ENCODE assay signal across 1 cellular context in genomic region chr15:91940466-91941381, GRCh38.
A peak's percentile ranks its signal among the peaks of the same experiment; 100 is the strongest.
TF ChIP-seq lines count a peak whose summit lies in the region.

No MANE protein-coding gene starts in this region.

TF ChIP-seq in GM12878, 131 proteins besides CTCF, POLR2A, EP300 and RAD21 (continued from another document):
- TF ChIP-seq ZNF592 (IDR thresholded peaks at IDR 0.05) (no peak), BHLHE40 (IDR thresholded peaks at IDR 0.05; ENCODE audit: borderline replicate concordance in 1 of 2, low read depth in 2 of 2, low read length in 1 of 2) (peak in 1 of 2 experiments; percentile 22; a peak in 1 of 4 replicates), PKNOX1 (IDR thresholded peaks at IDR 0.05) (peak; percentile 89), ZNF217 (IDR thresholded peaks at IDR 0.05) (no peak), SKIL (IDR thresholded peaks at IDR 0.05; ENCODE audit: low read depth, poor library complexity, severe bottlenecking) (no peak), GATAD2B (conservative IDR thresholded peaks at IDR 0.05; ENCODE audit: low read depth) (no peak), NR2C1 (IDR thresholded peaks at IDR 0.05) (peak; percentile 61; the same call in 1 of the 2 replicates), HCFC1 (IDR thresholded peaks at IDR 0.05; ENCODE audit: low read length) (no peak), SMAD5 (IDR thresholded peaks at IDR 0.05; ENCODE audit: low read depth) (no peak), PML (IDR thresholded peaks at IDR 0.05; ENCODE audit: low read length) (no peak), BRCA1 (IDR thresholded peaks at IDR 0.05; ENCODE audit: low read depth, low read length) (no peak), SREBF1 (IDR thresholded peaks at IDR 0.05; ENCODE audit: low read length) (no peak), BCL11A (IDR thresholded peaks at IDR 0.05; ENCODE audit: low read depth, low read length) (no peak), PBX3 (IDR thresholded peaks at IDR 0.05; ENCODE audit: insufficient replicate concordance, low read depth, low read length) (peak; percentile 64), NR2F1 (conservative IDR thresholded peaks at IDR 0.05) (peak; percentile 93), MEF2B (IDR thresholded peaks at IDR 0.05; ENCODE audit: partially characterized antibody, poor library complexity, severe bottlenecking) (no peak), CREM (IDR thresholded peaks at IDR 0.05; ENCODE audit: low read depth) (no peak), PRDM15 (CRISPR knock-in tag; IDR thresholded peaks at IDR 0.05) (no peak), MTA2 (IDR thresholded peaks at IDR 0.05; ENCODE audit: low read depth) (0 out of 2 replicates have a peak, but pooled peaks have one; percentile 21)
TF ChIP-seq in GM12878: peak in this region for 7.
